1 cellular context compared by ENCODE assay signal in genomic region chr16:75096730-75097129, GRCh38.
TF ChIP-seq lines count a peak whose summit lies in the region.

No MANE protein-coding gene starts in this region.

TF ChIP-seq in K562, 482 proteins besides CTCF, POLR2A, EP300 and RAD21 (continued from another document):
- TF ChIP-seq ETV6 (IDR thresholded peaks at IDR 0.05; ENCODE audit: borderline replicate concordance in 1 of 2, low read depth in 2 of 2, low read length in 1 of 2) (no peak), ETV6 (CRISPR knock-in tag; IDR thresholded peaks at IDR 0.05; ENCODE audit: borderline replicate concordance) (no peak), HMBOX1 (IDR thresholded peaks at IDR 0.05) (peak; percentile 53; the same call in 1 of the 2 replicates)
- TF ChIP-seq, protein P1, sequence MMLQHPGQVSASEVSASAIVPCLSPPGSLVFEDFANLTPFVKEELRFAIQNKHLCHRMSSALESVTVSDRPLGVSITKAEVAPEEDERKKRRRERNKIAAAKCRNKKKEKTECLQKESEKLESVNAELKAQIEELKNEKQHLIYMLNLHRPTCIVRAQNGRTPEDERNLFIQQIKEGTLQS (IDR thresholded peaks at IDR 0.05): no peak
- TF ChIP-seq, protein P1 (CRISPR knock-in tag; conservative IDR thresholded peaks at IDR 0.05): no peak
